In the genomic region with DNA sequence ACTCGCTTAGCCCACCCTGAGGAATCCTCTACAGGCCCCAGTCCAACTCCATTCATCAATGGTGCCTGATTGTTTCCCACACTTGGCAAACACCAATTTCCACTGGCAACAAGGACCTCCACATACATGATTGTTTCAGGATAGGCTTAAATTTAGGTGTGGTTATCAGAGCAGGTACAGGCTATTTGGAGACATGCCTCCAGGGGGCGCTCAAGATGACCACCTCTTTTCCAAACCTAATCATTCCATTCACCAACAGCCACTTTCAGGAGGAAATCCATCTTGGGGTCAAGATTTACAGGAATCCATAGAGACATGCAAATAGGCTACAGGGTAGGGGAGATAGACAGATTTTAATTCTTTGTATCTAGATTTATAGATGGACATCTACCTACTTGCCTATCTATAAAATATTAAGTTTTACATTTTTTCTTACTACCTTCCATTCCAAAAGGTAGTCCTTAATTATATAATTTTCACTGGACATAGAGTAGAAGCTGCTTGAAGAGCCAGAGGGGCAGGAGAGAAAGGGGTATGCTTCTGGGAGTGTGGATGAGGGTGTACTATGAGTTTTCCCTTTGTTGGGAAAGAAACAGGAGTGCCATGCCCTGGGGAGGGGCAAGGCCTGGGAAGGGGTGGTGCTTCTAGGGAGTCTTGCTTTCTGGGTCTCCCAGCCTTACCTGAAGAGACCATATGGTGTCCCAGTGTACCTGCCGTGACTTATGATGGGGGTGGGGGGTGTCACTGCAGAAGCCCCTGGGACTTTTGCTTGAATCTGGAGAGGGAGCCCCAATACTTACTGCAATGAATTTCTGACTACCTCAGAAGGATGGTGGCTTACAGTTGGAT, we compare ENCODE assay signal across 1 cellular context.
TF ChIP-seq lines count a peak whose summit lies in the region.

No MANE protein-coding gene starts in this region.

TF ChIP-seq in IMR-90, 13 proteins besides CTCF, POLR2A, EP300 and RAD21 (continued from another document):
- TF ChIP-seq ELK1 (IDR thresholded peaks at IDR 0.05; ENCODE audit: borderline replicate concordance, low read depth, low read length): no peak
- no peak for TF ChIP-seq MAFK (IDR thresholded peaks at IDR 0.05; ENCODE audit: low read depth, low read length)
- no peak for TF ChIP-seq MAZ (IDR thresholded peaks at IDR 0.05; ENCODE audit: borderline replicate concordance, low read depth, low read length)
- TF ChIP-seq CEBPB (IDR thresholded peaks at IDR 0.05; ENCODE audit: low read depth, low read length): no peak
